In genomic region chr21:31518580-31518979, GRCh38 we compare ENCODE assay signal across 30 cellular contexts.
"Had no signal": no experiment of that assay in that cellular context is flagged by ENCODE, and none has a peak within 500 bp of the region (broad histone marks: within the 10 kb centered on the region; RNA-seq: fewer than 3 reads in every experiment).

No MANE protein-coding gene starts in this region.

- H3K79me2 ChIP-seq: parathyroid adenoma had no signal

- FAIRE-seq: islet of Langerhans, kidney, urothelium cell line had no signal

- H3K9me3 ChIP-seq: left lung, lower lobe of right lung, neutrophil, right atrium auricular region, right lobe of liver, thyroid gland, transverse colon, upper lobe of right lung had no signal

- H3K9ac ChIP-seq: neural progenitor cell, parathyroid adenoma had no signal

- H2AFZ ChIP-seq: neural progenitor cell, parathyroid adenoma had no signal

- H3K27me3 ChIP-seq: left lung, neural progenitor cell, neutrophil, right atrium auricular region, right lobe of liver, thyroid gland, transverse colon, upper lobe of right lung had no signal

- H3K4me3 ChIP-seq: left lung, lower lobe of right lung, neural progenitor cell, right atrium auricular region, right lobe of liver, smooth muscle cell, thyroid gland, transverse colon, upper lobe of right lung had no signal

- H3K4me1 ChIP-seq: left lung, lower lobe of right lung, parathyroid adenoma, right atrium auricular region, right lobe of liver, thyroid gland, upper lobe of right lung had no signal

- H3K36me3 ChIP-seq: left lung, lower lobe of right lung, neural progenitor cell, neutrophil, right atrium auricular region, right lobe of liver, thyroid gland, transverse colon, upper lobe of right lung had no signal

- H3K4me2 ChIP-seq: neural progenitor cell had no signal

- DNase-seq: hypothalamus; immature natural killer cell; kidney; left colon; left lung; lower lobe of right lung; mammary epithelial cell; mesenchymal stem cell; naive B cell; natural killer cell; nephron progenitor cell; occipital lobe; right lobe of liver; stimulated activated CD4-positive, alpha-beta T cell treated with anti-CD3 and anti-CD28 coated beads, Interleukin-1b, Interleukin-23, amount 100 ng/mL, for 48 hours; stimulated activated CD4-positive, alpha-beta T cell treated with anti-CD3 and anti-CD28 coated beads, Interleukin-2, amount 100 ng/mL, for 48 hours; stimulated activated CD4-positive, alpha-beta T cell treated with anti-CD3 and anti-CD28 coated beads, Interleukin-4, amount 100 ng/mL, for 4 hours; stimulated activated CD8-positive, alpha-beta memory T cell treated with anti-CD3 and anti-CD28 coated beads, Interleukin-4, amount 100 ng/mL, for 48 hours; stimulated activated naive CD4-positive, alpha-beta T cell treated with Interleukin-2 at 50 U/mL for 16 hours; stimulated activated naive CD8-positive, alpha-beta T cell treated with anti-CD3 and anti-CD28 coated beads, Interleukin-15, amount 100 ng/mL, for 72 hours; substantia nigra; thyroid gland; transverse colon; upper lobe of right lung had no signal

- H3K27ac ChIP-seq: left lung, lower lobe of right lung, neural progenitor cell, neutrophil, parathyroid adenoma, right atrium auricular region, right lobe of liver, thyroid gland, transverse colon, upper lobe of right lung had no signal
